Comparison of ENCODE assay signal across 14 cellular contexts in genomic region chr18:36511791-36512352, GRCh38.
DNase-seq lines count a peak whose midpoint lies in the region; ATAC-seq and TF ChIP-seq lines count a peak whose summit lies in the region.
"Had no signal": no experiment of that assay in that cellular context is flagged by ENCODE, and none has a peak within 500 bp of the region (broad histone marks: within the 10 kb centered on the region; RNA-seq: fewer than 3 reads in every experiment).

No MANE protein-coding gene starts in this region.

- WGBS in heart right ventricle, 2 donors, result 48% methylated on average over 5 of the region's 5 CpGs

- DNase-seq in Right ventricle myocardium superior (no peak), right atrium auricular region (ENCODE audit: low spot score) (no peak), SK-N-DZ (ENCODE audit: low spot score) (peak; percentile 88), heart right ventricle (no peak), D341Med (ENCODE audit: low spot score) (no peak)
- DNase-seq: activated CD4-positive, alpha-beta T cell treated with anti-CD3 and anti-CD28 coated beads, Interleukin-2, amount 50 U/mL, for 1 hour; AML-193; anterior cingulate cortex; foreskin fibroblast; posterior cingulate gyrus; upper lobe of right lung had no signal

- ATAC-seq in Right ventricle myocardium superior (ENCODE audit: poor library complexity) (peak; percentile 69), heart right ventricle (peak in 7 of 8 donors; percentile 10 to 67 (median 58)), HG03378 (IDR thresholded peaks at IDR 0.05; ENCODE audit: unreplicated experiment) (no peak), GM19351 (IDR thresholded peaks at IDR 0.05; ENCODE audit: unreplicated experiment) (no peak), GM21423 (IDR thresholded peaks at IDR 0.05; ENCODE audit: unreplicated experiment) (no peak)
- ATAC-seq: upper lobe of right lung had no signal

- no peaks in the 10 kb centered on the region for H3K9me3 ChIP-seq in right atrium auricular region
- no peaks in the 10 kb centered on the region for H3K9me3 ChIP-seq in heart right ventricle
- H3K9me3 ChIP-seq: upper lobe of right lung had no signal

- intact Hi-C loops in Right ventricle myocardium superior (cut with DNase I), result no loop called here
- intact Hi-C loops in heart right ventricle (cut with DNase I), result no loop called here

- H3K27me3 ChIP-seq in right atrium auricular region (no peaks in the 10 kb centered on the region), heart right ventricle (no peaks in the 10 kb centered on the region)
- H3K27me3 ChIP-seq: upper lobe of right lung had no signal

- peaks cover 0 to 18% of the 10 kb centered on the region in 2 donors for H3K4me1 ChIP-seq in right atrium auricular region
- H3K4me1 ChIP-seq in heart right ventricle, result peaks cover 0 to 40% (median 21%) of the 10 kb centered on the region in 9 donors
- H3K4me1 ChIP-seq: upper lobe of right lung had no signal

- TF ChIP-seq CTCF in right atrium auricular region (IDR thresholded peaks at IDR 0.05), result no peak
- no peak for TF ChIP-seq CTCF in heart right ventricle (IDR thresholded peaks at IDR 0.05)

- H3K27ac ChIP-seq in right atrium auricular region (no peak overlapping the region), heart right ventricle (peak overlapping the region in 7 of 10 donors; percentile 2 to 56 (median 26))
- H3K27ac ChIP-seq: upper lobe of right lung had no signal

- no peak overlapping the region for H3K4me3 ChIP-seq in right atrium auricular region
- H3K4me3 ChIP-seq in heart right ventricle, result no peak overlapping the region
- H3K4me3 ChIP-seq: upper lobe of right lung had no signal

- no peaks in the 10 kb centered on the region for H3K36me3 ChIP-seq in right atrium auricular region
- peaks cover 0 to 10% (median 0%) of the 10 kb centered on the region in 9 donors for H3K36me3 ChIP-seq in heart right ventricle
- H3K36me3 ChIP-seq: upper lobe of right lung had no signal

Comparison
In these comparisons a context has a peak if more than half of its experiments do, and no peak if none do; other contexts are left out.
1. H3K27ac ChIP-seq: peak in heart right ventricle (7 of 10); none in right atrium auricular region (0 of 2).
2. ATAC-seq: peak in Right ventricle myocardium superior (single experiment) and heart right ventricle (7 of 8); none in HG03378 (single experiment), GM19351 (single experiment) and GM21423 (single experiment).